Comparison of ENCODE assay signal across 8 cellular contexts in the genomic region with DNA sequence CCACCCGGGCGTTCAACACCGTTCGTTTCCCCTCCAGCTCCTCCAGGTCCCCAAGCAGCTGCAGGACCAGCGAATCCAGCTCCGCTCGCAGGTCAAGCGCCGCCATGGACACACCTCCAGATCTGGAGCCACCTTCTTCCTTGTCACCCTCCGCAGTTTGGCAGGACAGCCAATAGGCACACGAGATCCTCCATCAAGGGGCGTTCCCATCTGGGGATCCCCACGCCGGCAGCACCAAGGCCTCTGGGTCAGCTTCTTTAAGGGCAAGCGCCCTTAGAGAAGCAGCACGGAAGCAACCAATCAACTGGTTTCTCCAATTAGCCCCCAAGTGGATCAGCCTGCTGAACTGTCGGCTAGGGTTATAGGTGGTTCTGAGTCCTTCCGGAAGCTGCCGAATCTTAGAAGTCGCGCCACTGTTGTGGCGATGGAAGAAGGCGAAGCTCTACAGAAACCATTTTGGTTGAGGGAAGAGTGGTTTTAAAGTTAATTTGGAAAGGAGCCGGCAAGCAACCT. TPM values are rescaled to one million over a fixed set of nuclear protein-coding genes. Genes with fewer than 3 reads are reported as not detected.
A peak's percentile ranks its signal among the peaks of the same experiment; 100 is the strongest.
DNase-seq lines count a peak whose midpoint lies in the region; ATAC-seq and TF ChIP-seq lines count a peak whose summit lies in the region.

No MANE protein-coding gene starts in this region.

- no peak for TF ChIP-seq CTCF in BJ (IDR thresholded peaks at IDR 0.05; ENCODE audit: insufficient read depth, low read depth, low read length)

- CTCF ChIA-PET in BJ (lab: Yijun Ruan, JAX) = interaction anchor here (0.6 to 4.0 kb wide), 7 partner anchors 10 to 160 kb away, joined by 3 to 33 read pairs (median 5); partner anchors contain the start of genes MZT2B, PTPN18 and SMPD4

- POLR2A ChIA-PET in BJ (lab: Charles Lee) = interaction anchor here (0.5 to 1.2 kb wide), 5 partner anchors 14 to 1779 kb away, joined by 3 to 13 read pairs (median 5); partner anchors contain the start of genes PTPN18 and SMPD4

- peak; percentile 81 for DNase-seq in BJ (ENCODE audit: low read depth)
- DNase-seq in GM19240 (ENCODE audit: insufficient read length, low spot score) = peak; percentile 76
- DNase-seq in NCI-H524 (lab: John Stamatoyannopoulos, UW) = peak; percentile 89 to 92
- DNase-seq in activated CD4-positive, alpha-beta T cell treated with anti-CD3 and anti-CD28 coated beads for 4 hours = peak; percentile 74 to 82
- peak; percentile 65 to 67 for DNase-seq in stimulated activated CD4-positive, alpha-beta T cell treated with anti-CD3 and anti-CD28 coated beads, Interleukin-1b, Interleukin-23, amount 100 ng/mL, for 4 hours (ENCODE audit: low read depth in 2 of 2)

- peaks cover 20% of the 10 kb centered on the region for H3K36me3 ChIP-seq in BJ (ENCODE audit: control insufficient read depth, insufficient read depth, low read length)

- H3K4me3 ChIP-seq in BJ (ENCODE audit: low read depth, low read length) = peak overlapping the region; percentile 57

- H3K27ac ChIP-seq in cingulate gyrus (ENCODE audit: low read depth, low read length) (peak overlapping the region; percentile 83), layer of hippocampus (ENCODE audit: low read depth, low read length) (peak overlapping the region; percentile 91)

- peak; percentile 74 for ATAC-seq in HG03457 (IDR thresholded peaks at IDR 0.05; ENCODE audit: unreplicated experiment)

- H3K27me3 ChIP-seq in BJ (ENCODE audit: control insufficient read depth, insufficient read depth, low read length) (no peaks in the 10 kb centered on the region), layer of hippocampus (ENCODE audit: control insufficient read depth, insufficient read depth, low read length) (no peaks in the 10 kb centered on the region)

RNA-seq across cellular contexts. Expression of gene IMP4, which starts 0.6 kb away (rescaled TPM):
- 80.9 and 144 TPM in 2 replicates for polyA plus RNA-seq in BJ (2011; rRNA removed)
- 44.3 and 103 TPM in 2 replicates for polyA minus RNA-seq in BJ (2011; rRNA and poly(A)+ RNA removed)

RNA-seq across cellular contexts. Expression of gene PTPN18, which starts 13.8 kb away (rescaled TPM):
- 21.0 and 24.4 TPM in 2 replicates for polyA plus RNA-seq in BJ (2011; rRNA removed)
- polyA minus RNA-seq in BJ (2011; rRNA and poly(A)+ RNA removed) = 15.8 and 19.4 TPM in 2 replicates

Comparison
In these comparisons a context has a peak if more than half of its experiments do, and no peak if none do; other contexts are left out.
1. Peak in every context shown above with its lines: DNase-seq, ATAC-seq, H3K4me3 ChIP-seq and H3K27ac ChIP-seq.